ENCODE assay signal across 10 cellular contexts in the genomic region with DNA sequence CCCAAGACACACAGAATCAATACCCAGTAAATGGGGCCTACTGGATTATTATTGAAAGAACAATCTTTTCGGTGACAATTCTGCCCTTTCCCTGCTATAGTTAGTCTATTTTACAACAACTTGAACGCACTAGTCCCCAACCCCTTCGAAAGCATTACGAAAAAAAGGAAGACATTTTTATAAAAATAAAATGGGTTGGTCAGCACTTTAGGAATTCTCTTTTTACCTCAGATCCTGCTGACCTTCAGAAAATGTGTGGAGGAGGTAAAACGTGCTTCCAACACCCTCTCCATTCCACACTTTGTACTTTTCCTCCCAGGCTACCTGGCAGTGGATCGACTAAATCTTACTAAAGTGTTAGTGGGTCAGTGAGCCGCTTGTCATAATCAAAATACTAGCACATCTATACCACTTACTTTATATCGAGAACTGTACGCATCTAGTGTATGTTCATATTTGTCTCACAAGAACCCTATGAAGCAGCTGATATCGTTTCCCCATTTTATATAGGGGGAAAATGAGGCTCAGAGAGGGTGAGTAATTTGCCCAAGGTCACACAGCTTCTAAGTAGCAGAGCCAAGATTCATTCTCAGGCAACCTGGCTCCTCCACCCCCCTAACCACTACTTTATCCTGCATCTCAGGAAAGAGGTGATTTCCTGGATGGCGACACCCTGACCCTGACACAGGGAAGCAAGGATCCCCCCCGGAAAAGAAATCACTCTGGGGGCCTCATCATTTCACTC. TPM values are rescaled to one million over a fixed set of nuclear protein-coding genes. Genes with fewer than 3 reads are reported as not detected.
DNase-seq lines count a peak whose midpoint lies in the region; ATAC-seq and TF ChIP-seq lines count a peak whose summit lies in the region.
"Had no signal": no experiment of that assay in that cellular context is flagged by ENCODE, and none has a peak within 500 bp of the region (broad histone marks: within the 10 kb centered on the region; RNA-seq: fewer than 3 reads in every experiment).

No MANE protein-coding gene starts in this region.

- WGBS in psoas muscle, 3 donors: 85 to 87% (median 86%) methylated on average over 12 of the region's 12 CpGs
- 72 to 84% methylated on average over 12 of the region's 12 CpGs for WGBS in testis, 2 donors

- H3K36me3 ChIP-seq in OCI-LY7 (ENCODE audit: insufficient read depth, low read length) (peaks cover 23% of the 10 kb centered on the region; the same call in 1 of the 2 replicates), psoas muscle (ENCODE audit: insufficient read depth in 1 of 2, low read depth in 1 of 2) (no peaks in the 10 kb centered on the region), testis (ENCODE audit: low read depth, missing control alignments) (no peaks in the 10 kb centered on the region)

- BruUV-seq in OCI-LY7 (replicated peaks; lab: Mats Ljungman, UMichigan): no TSS peak

- H3K4me2 ChIP-seq in OCI-LY7 (ENCODE audit: low read length): no peak overlapping the region

- peak overlapping the region; percentile 65 for H3K4me3 Mint-ChIP-seq in CD4-positive, alpha-beta T cell
- peak overlapping the region; percentile 61 for H3K4me3 Mint-ChIP-seq in dendritic cell treated with granulocyte-macrophage colony-stimulating factor and Interleukin-4, amounts not matched to agents 40 ng/mL and 50 ng/mL, for 4 days

- no peaks in the 10 kb centered on the region for H3K27me3 ChIP-seq in CD4-positive, alpha-beta T cell (ENCODE audit: control insufficient read depth, insufficient read depth, low read length)
- H3K27me3 ChIP-seq in psoas muscle (ENCODE audit: insufficient read depth in 3 of 3, low read length in 2 of 3) (no peaks in the 10 kb centered on the region), testis (no peaks in the 10 kb centered on the region)

- POLR2A ChIA-PET in CD4-positive, alpha-beta T cell (lab: Charles Lee): interaction anchor here (1.5 to 2.4 kb wide), 3 partner anchors 10 to 37 kb away, joined by 3 to 14 read pairs (median 5); partner anchors contain the start of gene NFATC2
- POLR2A ChIA-PET in OCI-LY7 (lab: Charles Lee): no interaction called here

- intact Hi-C loops in CD4-positive, alpha-beta T cell (cut with DNase I, micrococcal nuclease): no loop called here
- intact Hi-C loops in OCI-LY7 (cut with micrococcal nuclease; ENCODE audit: unreplicated experiment): no loop called here
- intact Hi-C loops in dendritic cell treated with granulocyte-macrophage colony-stimulating factor and Interleukin-4, amounts not matched to agents 40 ng/mL and 50 ng/mL, for 4 days (cut with micrococcal nuclease): loop anchor here (1.0 to 5.0 kb wide), 2 partner anchors 9 to 35 kb away; no protein-coding TSS in a partner anchor
- intact Hi-C loops in psoas muscle (cut with DNase I): no loop called here
- intact Hi-C loops in testis (cut with DNase I; ENCODE audit: low total_unique reads): no loop called here

- TF ChIP-seq POLR2A in testis (IDR thresholded peaks at IDR 0.05): no peak

- H3K27ac ChIP-seq in CD4-positive, alpha-beta T cell (ENCODE audit: low read depth, low read length): peak overlapping the region; percentile 72
- peak overlapping the region; percentile 15 for H3K27ac ChIP-seq in OCI-LY7 (ENCODE audit: low read depth, low read length, poor library complexity, severe bottlenecking)
- H3K27ac ChIP-seq in psoas muscle: peak overlapping the region; percentile 63
- no peak overlapping the region for H3K27ac ChIP-seq in testis

- H3K4me1 ChIP-seq in OCI-LY7 (ENCODE audit: insufficient read depth, low read length, poor library complexity, severe bottlenecking) (peaks cover 89% of the 10 kb centered on the region), psoas muscle (peaks cover 36% of the 10 kb centered on the region), testis (peaks cover 14% of the 10 kb centered on the region)

- H3K4me3 ChIP-seq in OCI-LY7 (ENCODE audit: low read depth, low read length, poor library complexity, severe bottlenecking) (no peak overlapping the region), psoas muscle (peak overlapping the region; percentile 27), testis (no peak overlapping the region)
- H3K4me3 ChIP-seq: mucosa of descending colon had no signal

- DNase-seq in CD4-positive, alpha-beta T cell: no peak
- no peak for DNase-seq in OCI-LY7 (ENCODE audit: low spot score)
- no peak for DNase-seq in psoas muscle
- DNase-seq in NCI-H1105 treated with DMSO at 0.1 percent for 48 hours (lab: John Stamatoyannopoulos, UW): no peak
- DNase-seq in dedifferentiated amniotic fluid mesenchymal stem cell (ENCODE audit: extremely low spot score): no peak
- DNase-seq in amygdala (lab: John Stamatoyannopoulos, UW): no peak
- DNase-seq in testis: no peak
- DNase-seq: HCEC 1CT, mucosa of descending colon had no signal

- H3K4me1 Mint-ChIP-seq in CD4-positive, alpha-beta T cell (ENCODE audit: low read depth): peaks cover 99% of the 10 kb centered on the region
- peaks cover 88% of the 10 kb centered on the region for H3K4me1 Mint-ChIP-seq in dendritic cell treated with granulocyte-macrophage colony-stimulating factor and Interleukin-4, amounts not matched to agents 40 ng/mL and 50 ng/mL, for 4 days (ENCODE audit: low read depth)

- peaks cover 92% of the 10 kb centered on the region for H3K79me2 ChIP-seq in OCI-LY7 (ENCODE audit: insufficient read depth, low read depth, low read length)

- ATAC-seq in CD4-positive, alpha-beta T cell (ENCODE audit: poor library complexity): no peak
- ATAC-seq in psoas muscle: no peak

- H2AFZ ChIP-seq in OCI-LY7 (ENCODE audit: low read length): no peak overlapping the region

- no peaks in the 10 kb centered on the region for H3K9me3 ChIP-seq in CD4-positive, alpha-beta T cell (ENCODE audit: control insufficient read depth, low read length)
- no peaks in the 10 kb centered on the region for H3K9me3 ChIP-seq in OCI-LY7 (ENCODE audit: low read length)
- no peaks in the 10 kb centered on the region for H3K9me3 ChIP-seq in psoas muscle
- no peaks in the 10 kb centered on the region for H3K9me3 ChIP-seq in testis
- H3K9me3 ChIP-seq: mucosa of descending colon had no signal

- no peaks in the 10 kb centered on the region for H3K27me3 Mint-ChIP-seq in CD4-positive, alpha-beta T cell
- no peaks in the 10 kb centered on the region for H3K27me3 Mint-ChIP-seq in dendritic cell treated with granulocyte-macrophage colony-stimulating factor and Interleukin-4, amounts not matched to agents 40 ng/mL and 50 ng/mL, for 4 days

- no peaks in the 10 kb centered on the region for H3K9me3 Mint-ChIP-seq in CD4-positive, alpha-beta T cell
- H3K9me3 Mint-ChIP-seq in dendritic cell treated with granulocyte-macrophage colony-stimulating factor and Interleukin-4, amounts not matched to agents 40 ng/mL and 50 ng/mL, for 4 days: no peaks in the 10 kb centered on the region

- H4K20me1 ChIP-seq in OCI-LY7 (ENCODE audit: insufficient read depth, low read length): no peaks in the 10 kb centered on the region

- no peaks in the 10 kb centered on the region for H3K9me2 ChIP-seq in OCI-LY7 (ENCODE audit: insufficient read depth, low read length)

- no peak for TF ChIP-seq CTCF in CD4-positive, alpha-beta T cell (IDR thresholded peaks at IDR 0.05)
- TF ChIP-seq CTCF in OCI-LY7 (conservative IDR thresholded peaks at IDR 0.05; ENCODE audit: low read length) (no peak), psoas muscle (IDR thresholded peaks at IDR 0.05) (no peak), testis (IDR thresholded peaks at IDR 0.05) (no peak)

- CTCF ChIA-PET in CD4-positive, alpha-beta T cell (lab: Charles Lee): interaction anchor here (1.5 to 3.4 kb wide), 2 partner anchors 10 to 63 kb away, joined by 3 to 15 read pairs; partner anchors contain the start of gene NFATC2
- CTCF ChIA-PET in OCI-LY7 (lab: Charles Lee; ENCODE audit: unreplicated experiment): no interaction called here

- H3K36me3 Mint-ChIP-seq in CD4-positive, alpha-beta T cell (ENCODE audit: low read depth): peaks cover 26% of the 10 kb centered on the region
- H3K36me3 Mint-ChIP-seq in dendritic cell treated with granulocyte-macrophage colony-stimulating factor and Interleukin-4, amounts not matched to agents 40 ng/mL and 50 ng/mL, for 4 days (ENCODE audit: low read depth): peaks cover 13% of the 10 kb centered on the region

- peak overlapping the region; percentile 93 for H3K27ac Mint-ChIP-seq in CD4-positive, alpha-beta T cell
- H3K27ac Mint-ChIP-seq in dendritic cell treated with granulocyte-macrophage colony-stimulating factor and Interleukin-4, amounts not matched to agents 40 ng/mL and 50 ng/mL, for 4 days: peak overlapping the region; percentile 90

RNA-seq across cellular contexts. Expression of gene NFATC2, which starts 10.6 kb away (rescaled TPM):
- 10 to 100 TPM; 32.5 to 33.2 TPM for total RNA-seq in CD4-positive, alpha-beta T cell
- total RNA-seq in OCI-LY7 (2014; rRNA removed; shearing (Covaris generic)): 12.5 TPM in 2 replicates
- total RNA-seq in OCI-LY7 (2022): 43.7 and 43.8 TPM in 2 replicates
- total RNA-seq in psoas muscle: 1 to 10 TPM in 3 of 4 donors, under 1 TPM in 1; 0.64 to 3.1 (median 2.1) TPM
- under 1 TPM; 0.18 to 0.64 (median 0.48) TPM for polyA plus RNA-seq in psoas muscle
- total RNA-seq in testis: 1 to 10 TPM; 5.4 to 6.5 TPM
- polyA plus RNA-seq in testis (ENCODE audit: insufficient read depth, low read depth, low replicate concordance): 7.5 TPM

Comparison
In these comparisons a context has a peak if more than half of its experiments do, and no peak if none do; other contexts are left out.
1. H3K27ac ChIP-seq: peak in CD4-positive, alpha-beta T cell (single experiment), OCI-LY7 (single experiment) and psoas muscle (single experiment); none in testis (0 of 2).